Comparison of ENCODE assay signal across 8 cellular contexts in genomic region chr19:12064266-12065099, GRCh38.
DNase-seq lines count a peak whose midpoint lies in the region; ATAC-seq lines count a peak whose summit lies in the region.

TSS of gene ZNF844 (plus strand) at chr19:12064731. CDS start at chr19:12064874, 143 bp downstream.

- DNase-seq in ELF-1 (ENCODE audit: low read depth, low spot score) = peak; percentile 86
- DNase-seq in NCI-H510A treated with DMSO at 0.1 percent for 48 hours (lab: John Stamatoyannopoulos, UW) = peak; percentile 90
- DNase-seq in activated CD8-positive, alpha-beta memory T cell treated with anti-CD3 and anti-CD28 coated beads, Interleukin-2, amount 50 U/mL, for 1 hour (ENCODE audit: extremely low read depth) = peak; percentile 22
- DNase-seq in memory B cell (ENCODE audit: low spot score in 2 of 2) = peak; percentile 83 to 84
- DNase-seq in stimulated activated CD4-positive, alpha-beta T cell treated with anti-CD3 and anti-CD28 coated beads, TNF-alpha, amount 100 ng/mL, for 24 hours (ENCODE audit: low read depth in 3 of 3) = peak; percentile 56 to 80 (median 57)

- H3K36me3 Mint-ChIP-seq in memory B cell = peaks cover 10% of the 10 kb centered on the region

- H3K27ac Mint-ChIP-seq in memory B cell = peak within 1 kb of the TSS; percentile 94

- peaks cover 7% of the 10 kb centered on the region for H3K4me1 Mint-ChIP-seq in memory B cell

- H3K9me3 ChIP-seq in endocrine pancreas (ENCODE audit: control insufficient read depth, low read length) = peaks cover 2% of the 10 kb centered on the region

- ATAC-seq in HG02571 (IDR thresholded peaks at IDR 0.05; ENCODE audit: unreplicated experiment) (peak; percentile 92), memory B cell (ENCODE audit: low read depth) (peak; percentile 95), GM18858 (IDR thresholded peaks at IDR 0.05; ENCODE audit: unreplicated experiment) (no peak)

- peak within 1 kb of the TSS; percentile 96 for H3K4me3 Mint-ChIP-seq in memory B cell

- H3K27me3 Mint-ChIP-seq in memory B cell = no peaks in the 10 kb centered on the region

- no peaks in the 10 kb centered on the region for H3K27me3 ChIP-seq in endocrine pancreas (ENCODE audit: control insufficient read depth, insufficient read depth, low read length)

- no peaks in the 10 kb centered on the region for H3K4me1 ChIP-seq in endocrine pancreas (ENCODE audit: control insufficient read depth, insufficient read depth, low read length)

- peak within 1 kb of the TSS; percentile 62 for H3K4me3 ChIP-seq in endocrine pancreas (ENCODE audit: control insufficient read depth, insufficient read depth, low read length)

- peak within 1 kb of the TSS; percentile 89 for H3K9ac ChIP-seq in endocrine pancreas (ENCODE audit: control insufficient read depth, insufficient read depth, low read length)

- peaks cover 5% of the 10 kb centered on the region for H3K36me3 ChIP-seq in endocrine pancreas (ENCODE audit: control insufficient read depth, insufficient read depth, low read length)

- H3K9me3 Mint-ChIP-seq in memory B cell = peaks cover 1% of the 10 kb centered on the region

Comparison
In these comparisons a context has a peak if more than half of its experiments do, and no peak if none do; other contexts are left out.
1. DNase-seq: peak in every context shown above with its lines; median percentile 90 in NCI-H510A treated with DMSO at 0.1 percent for 48 hours; 86 in ELF-1; 84 in memory B cell; 57 in stimulated activated CD4-positive, alpha-beta T cell treated with anti-CD3 and anti-CD28 coated beads, TNF-alpha, amount 100 ng/mL, for 24 hours; 22 in activated CD8-positive, alpha-beta memory T cell treated with anti-CD3 and anti-CD28 coated beads, Interleukin-2, amount 50 U/mL, for 1 hour.